28 cellular contexts compared by ENCODE assay signal in genomic region chr10:132948351-132948750, GRCh38. TPM values are rescaled to one million over a fixed set of nuclear protein-coding genes. Genes with fewer than 3 reads are reported as not detected.
"Had no signal": no experiment of that assay in that cellular context is flagged by ENCODE, and none has a peak within 500 bp of the region (broad histone marks: within the 10 kb centered on the region; RNA-seq: fewer than 3 reads in every experiment).

No MANE protein-coding gene starts in this region.

- ATAC-seq: heart right ventricle; left colon; left lung; lower lobe of right lung; right cardiac atrium; stimulated activated memory B cell treated with anti-CD40 and anti-IgM and Interleukin-4, amounts not matched to agents 10 μg/mL and 1 μg/mL and 100 μg/mL, for 72 hours; stimulated activated naive CD8-positive, alpha-beta T cell treated with anti-CD3 and anti-CD28 coated beads, Interleukin-15, amount 100 ng/mL, for 72 hours had no signal

- H3K4me1 ChIP-seq: heart right ventricle, left lung, lower lobe of right lung, neural progenitor cell, sigmoid colon, spleen, testis, thyroid gland, transverse colon, upper lobe of left lung had no signal

- FAIRE-seq: keratinocyte, small intestine had no signal

- H3K9ac ChIP-seq: neural progenitor cell had no signal

- H3K4me2 ChIP-seq: hepatocyte, neural progenitor cell had no signal

- H2AFZ ChIP-seq: hepatocyte, neural progenitor cell had no signal

- DNase-seq: heart right ventricle; kidney glomerular epithelial cell; left colon; left lung; lower lobe of right lung; mammary epithelial cell; mesenchymal stem cell; naive B cell; natural killer cell; nephron progenitor cell; ovary; right cardiac atrium; sigmoid colon; small intestine; spleen; stimulated activated CD4-positive, alpha-beta T cell treated with anti-CD3 and anti-CD28 coated beads, Interleukin-4, amount 100 ng/mL, for 4 hours; stimulated activated CD8-positive, alpha-beta memory T cell treated with anti-CD3 and anti-CD28 coated beads, Interleukin-4, amount 100 ng/mL, for 48 hours; stimulated activated naive CD4-positive, alpha-beta T cell treated with Interleukin-2 at 50 U/mL for 16 hours; stimulated activated naive CD8-positive, alpha-beta T cell treated with anti-CD3 and anti-CD28 coated beads, Interleukin-15, amount 100 ng/mL, for 72 hours; substantia nigra; testis; thyroid gland; transverse colon; upper lobe of left lung had no signal

- H3K36me3 ChIP-seq: heart right ventricle, left lung, lower lobe of right lung, neural progenitor cell, ovary, sigmoid colon, spleen, thyroid gland, transverse colon, upper lobe of left lung had no signal

- H3K4me3 ChIP-seq: heart right ventricle, hepatocyte, left lung, lower lobe of right lung, neural progenitor cell, ovary, sigmoid colon, spleen, testis, thyroid gland, transverse colon, upper lobe of left lung had no signal

- H3K27me3 ChIP-seq: ovary, testis, thyroid gland had no signal

- H3K27ac ChIP-seq: heart right ventricle, hepatocyte, left lung, lower lobe of right lung, neural progenitor cell, ovary, sigmoid colon, spleen, testis, thyroid gland, transverse colon, upper lobe of left lung had no signal

- H3K9me3 ChIP-seq: heart right ventricle, left lung, lower lobe of right lung, ovary, sigmoid colon, spleen, testis, thyroid gland, transverse colon, upper lobe of left lung had no signal

RNA-seq across cellular contexts. Expression of gene CFAP46, which starts 6.0 kb away (rescaled TPM):
- total RNA-seq: transverse colon had no signal
- polyA plus RNA-seq: mammary epithelial cell had no signal
